ENCODE assay signal across 27 cellular contexts in genomic region chr9:71003346-71003745, GRCh38.
"Had no signal": no experiment of that assay in that cellular context is flagged by ENCODE, and none has a peak within 500 bp of the region (broad histone marks: within the 10 kb centered on the region; RNA-seq: fewer than 3 reads in every experiment).

No MANE protein-coding gene starts in this region.

- H3K36me3 ChIP-seq: colonic mucosa, esophagus muscularis mucosa, gastrocnemius medialis, thyroid gland, upper lobe of right lung had no signal

- H3K27ac ChIP-seq: colonic mucosa, dorsolateral prefrontal cortex, esophagus muscularis mucosa, gastrocnemius medialis, parathyroid adenoma, thyroid gland, upper lobe of right lung had no signal

- DNase-seq: activated B cell treated with CpG ODN at 0.5 μM for 24 hours; activated CD4-positive, alpha-beta T cell treated with anti-CD3 and anti-CD28 coated beads for 36 hours; activated CD4-positive, alpha-beta T cell treated with anti-CD3 and anti-CD28 coated beads, Interleukin-2, amount 50 U/mL, for 48 hours; activated CD8-positive, alpha-beta memory T cell treated with anti-CD3 and anti-CD28 coated beads, Interleukin-2, amount 50 U/mL, for 48 hours; activated effector memory CD4-positive, alpha-beta T cell treated with Interleukin-2 at 50 U/mL for 16 hours; activated naive CD4-positive, alpha-beta T cell treated with anti-CD3 and anti-CD28 coated beads for 36 hours; activated naive CD8-positive, alpha-beta T cell treated with anti-CD3 and anti-CD28 coated beads, Interleukin-2, amount 10 ng/mL, durations not matched to agents 7 days and 5 days; activated T-cell treated with anti-CD3 and anti-CD28 coated beads, Interleukin-2, amount 50 U/mL, for 72 hours; amniotic stem cell; colonic mucosa; dorsolateral prefrontal cortex; effector memory CD8-positive, alpha-beta T cell; gastrocnemius medialis; hippocampal formation; left ventricle myocardium superior; right cardiac atrium; stimulated activated CD4-positive, alpha-beta T cell treated with anti-CD3 and anti-CD28 coated beads, Interleukin-12 subunit alpha, Interleukin-12 subunit beta, amount 100 ng/mL, for 4 hours; stimulated activated CD4-positive, alpha-beta T cell treated with anti-CD3 and anti-CD28 coated beads, Interleukin-4, amount 100 ng/mL, for 4 hours; substantia nigra; T1000; thyroid gland; upper lobe of right lung had no signal

- H3K36me3 Mint-ChIP-seq: activated naive CD8-positive, alpha-beta T cell treated with anti-CD3 and anti-CD28 coated beads, Interleukin-2, amount 10 ng/mL, durations not matched to agents 7 days and 5 days had no signal

- H3K4me3 Mint-ChIP-seq: activated B cell treated with CpG ODN at 0.5 μM for 24 hours; activated CD4-positive, alpha-beta T cell treated with anti-CD3 and anti-CD28 coated beads for 36 hours; activated naive CD4-positive, alpha-beta T cell treated with anti-CD3 and anti-CD28 coated beads for 36 hours; activated naive CD8-positive, alpha-beta T cell treated with anti-CD3 and anti-CD28 coated beads, Interleukin-2, amount 10 ng/mL, durations not matched to agents 7 days and 5 days; activated T-cell treated with anti-CD3 and anti-CD28 coated beads, Interleukin-2, amount 50 U/mL, for 72 hours; effector memory CD8-positive, alpha-beta T cell; memory B cell; nephron; stimulated activated naive CD8-positive, alpha-beta T cell treated with anti-CD3 and anti-CD28 coated beads, Interleukin-15, Interleukin-2, amounts not matched to agents 100 ng/mL and 50 ng/mL, for 24 hours had no signal

- H3K27me3 ChIP-seq: colonic mucosa, dorsolateral prefrontal cortex, esophagus muscularis mucosa, gastrocnemius medialis, thyroid gland, upper lobe of right lung had no signal

- H3K4me1 ChIP-seq: colonic mucosa, esophagus muscularis mucosa, gastrocnemius medialis, parathyroid adenoma, thyroid gland, upper lobe of right lung had no signal

- H3K27ac Mint-ChIP-seq: activated B cell treated with CpG ODN at 0.5 μM for 24 hours; activated CD4-positive, alpha-beta T cell treated with anti-CD3 and anti-CD28 coated beads for 36 hours; activated naive CD4-positive, alpha-beta T cell treated with anti-CD3 and anti-CD28 coated beads for 36 hours; activated naive CD8-positive, alpha-beta T cell treated with anti-CD3 and anti-CD28 coated beads, Interleukin-2, amount 10 ng/mL, durations not matched to agents 7 days and 5 days; activated T-cell treated with anti-CD3 and anti-CD28 coated beads, Interleukin-2, amount 50 U/mL, for 72 hours; effector memory CD8-positive, alpha-beta T cell; memory B cell; nephron; stimulated activated naive CD8-positive, alpha-beta T cell treated with anti-CD3 and anti-CD28 coated beads, Interleukin-15, Interleukin-2, amounts not matched to agents 100 ng/mL and 50 ng/mL, for 24 hours had no signal

- H3K79me2 ChIP-seq: parathyroid adenoma had no signal

- H3K9ac ChIP-seq: parathyroid adenoma had no signal

- H3K9me3 ChIP-seq: colonic mucosa, thyroid gland had no signal

- H3K27me3 Mint-ChIP-seq: activated B cell treated with CpG ODN at 0.5 μM for 24 hours; activated naive CD8-positive, alpha-beta T cell treated with anti-CD3 and anti-CD28 coated beads, Interleukin-2, amount 10 ng/mL, durations not matched to agents 7 days and 5 days had no signal

- H3K4me1 Mint-ChIP-seq: activated B cell treated with CpG ODN at 0.5 μM for 24 hours; activated CD4-positive, alpha-beta T cell treated with anti-CD3 and anti-CD28 coated beads for 36 hours; activated naive CD8-positive, alpha-beta T cell treated with anti-CD3 and anti-CD28 coated beads, Interleukin-2, amount 10 ng/mL, durations not matched to agents 7 days and 5 days; memory B cell; nephron had no signal

- H2AFZ ChIP-seq: parathyroid adenoma had no signal

- H3K4me3 ChIP-seq: colonic mucosa, dorsolateral prefrontal cortex, esophagus muscularis mucosa, gastrocnemius medialis, thyroid gland, upper lobe of right lung had no signal
